ENCODE assay signal across 9 cellular contexts in the genomic region with DNA sequence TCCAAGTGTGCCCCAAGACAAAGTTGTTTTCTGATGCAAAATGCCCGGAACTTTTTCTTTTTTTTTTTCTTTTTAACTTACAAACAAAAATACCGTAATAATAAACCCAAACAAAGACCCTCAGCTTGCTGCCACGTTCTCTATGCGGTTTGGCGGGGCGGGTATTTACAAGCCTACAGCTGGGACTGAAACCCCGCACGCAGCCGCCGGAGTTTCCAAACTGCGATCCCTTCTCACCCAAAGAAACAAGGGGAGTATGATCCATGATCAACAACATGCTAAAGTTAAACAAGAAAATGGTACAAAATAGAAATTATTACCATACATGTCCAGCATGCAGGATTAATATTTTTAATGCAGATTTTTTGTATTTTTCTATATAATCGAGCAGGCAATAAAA. TPM values are rescaled to one million over a fixed set of nuclear protein-coding genes. Genes with fewer than 3 reads are reported as not detected.
DNase-seq lines count a peak whose midpoint lies in the region; ATAC-seq and TF ChIP-seq lines count a peak whose summit lies in the region.
"Had no signal": no experiment of that assay in that cellular context is flagged by ENCODE, and none has a peak within 500 bp of the region (broad histone marks: within the 10 kb centered on the region; RNA-seq: fewer than 3 reads in every experiment).

No MANE protein-coding gene starts in this region.

- H3K27ac Mint-ChIP-seq in stimulated activated naive CD8-positive, alpha-beta T cell treated with anti-CD3 and anti-CD28 coated beads, Interleukin-15, Interleukin-2, amounts not matched to agents 100 ng/mL and 50 ng/mL, for 24 hours: peak overlapping the region; percentile 40
- H3K27ac Mint-ChIP-seq in stimulated activated naive CD8-positive, alpha-beta T cell treated with anti-CD3 and anti-CD28 coated beads, Interleukin-15, amount 100 ng/mL, for 72 hours: no peak overlapping the region
- no peak overlapping the region for H3K27ac Mint-ChIP-seq in CD8-positive, alpha-beta memory T cell
- H3K27ac Mint-ChIP-seq: activated CD4-positive, alpha-beta T cell treated with anti-CD3 and anti-CD28 coated beads, Interleukin-2, amount 10 ng/mL, durations not matched to agents 7 days and 5 days had no signal

- peaks cover 84% of the 10 kb centered on the region for H3K27me3 Mint-ChIP-seq in stimulated activated naive CD8-positive, alpha-beta T cell treated with anti-CD3 and anti-CD28 coated beads, Interleukin-15, Interleukin-2, amounts not matched to agents 100 ng/mL and 50 ng/mL, for 24 hours
- H3K27me3 Mint-ChIP-seq in stimulated activated naive CD8-positive, alpha-beta T cell treated with anti-CD3 and anti-CD28 coated beads, Interleukin-15, amount 100 ng/mL, for 72 hours: peaks cover 99% of the 10 kb centered on the region
- peaks cover 64 to 83% of the 10 kb centered on the region in 2 donors for H3K27me3 Mint-ChIP-seq in CD8-positive, alpha-beta memory T cell

- no peaks in the 10 kb centered on the region for H3K36me3 Mint-ChIP-seq in stimulated activated naive CD8-positive, alpha-beta T cell treated with anti-CD3 and anti-CD28 coated beads, Interleukin-15, Interleukin-2, amounts not matched to agents 100 ng/mL and 50 ng/mL, for 24 hours (ENCODE audit: low read depth)
- no peaks in the 10 kb centered on the region for H3K36me3 Mint-ChIP-seq in CD8-positive, alpha-beta memory T cell

- no peak for TF ChIP-seq POLR2A in gastroesophageal sphincter (IDR thresholded peaks at IDR 0.05)

- no peak overlapping the region for H2AFZ ChIP-seq in neuron (ENCODE audit: low read depth, low read length)

- no peak for TF ChIP-seq EP300 in gastroesophageal sphincter (IDR thresholded peaks at IDR 0.05)

- CTCF ChIA-PET in CD8-positive, alpha-beta memory T cell (lab: Charles Lee): no interaction called here

- peak overlapping the region; percentile 47 to 73 for H3K4me3 ChIP-seq in gastroesophageal sphincter
- H3K4me3 ChIP-seq in neuron (ENCODE audit: low read length): peak overlapping the region; percentile 33
- no peak overlapping the region for H3K4me3 ChIP-seq in CD8-positive, alpha-beta memory T cell (ENCODE audit: low read length)

- H3K4me3 Mint-ChIP-seq in stimulated activated naive CD8-positive, alpha-beta T cell treated with anti-CD3 and anti-CD28 coated beads, Interleukin-15, Interleukin-2, amounts not matched to agents 100 ng/mL and 50 ng/mL, for 24 hours: no peak overlapping the region
- H3K4me3 Mint-ChIP-seq in stimulated activated naive CD8-positive, alpha-beta T cell treated with anti-CD3 and anti-CD28 coated beads, Interleukin-15, amount 100 ng/mL, for 72 hours: no peak overlapping the region
- H3K4me3 Mint-ChIP-seq in CD8-positive, alpha-beta memory T cell: peak overlapping the region in 3 of 7 donors; percentile 30 to 60 (median 54)
- H3K4me3 Mint-ChIP-seq: activated CD4-positive, alpha-beta T cell treated with anti-CD3 and anti-CD28 coated beads, Interleukin-2, amount 10 ng/mL, durations not matched to agents 7 days and 5 days had no signal

- H3K9me3 Mint-ChIP-seq in stimulated activated naive CD8-positive, alpha-beta T cell treated with anti-CD3 and anti-CD28 coated beads, Interleukin-15, Interleukin-2, amounts not matched to agents 100 ng/mL and 50 ng/mL, for 24 hours: no peaks in the 10 kb centered on the region
- no peaks in the 10 kb centered on the region for H3K9me3 Mint-ChIP-seq in stimulated activated naive CD8-positive, alpha-beta T cell treated with anti-CD3 and anti-CD28 coated beads, Interleukin-15, amount 100 ng/mL, for 72 hours
- H3K9me3 Mint-ChIP-seq in CD8-positive, alpha-beta memory T cell: no peaks in the 10 kb centered on the region
- H3K9me3 Mint-ChIP-seq: activated CD4-positive, alpha-beta T cell treated with anti-CD3 and anti-CD28 coated beads, Interleukin-2, amount 10 ng/mL, durations not matched to agents 7 days and 5 days had no signal

- TF ChIP-seq CTCF in gastroesophageal sphincter (IDR thresholded peaks at IDR 0.05): no peak

- 61 to 69% methylated on average over 7 to 12 of the region's 12 CpGs for WGBS in gastroesophageal sphincter (ENCODE audit: low coverage in 1 of 2), 2 donors

- H3K27me3 ChIP-seq in gastroesophageal sphincter (peaks cover 36% of the 10 kb centered on the region), neuron (ENCODE audit: insufficient read depth, low read length) (peaks cover 95% of the 10 kb centered on the region)
- peaks cover 24% of the 10 kb centered on the region for H3K27me3 ChIP-seq in CD8-positive, alpha-beta memory T cell (ENCODE audit: insufficient read depth, low read length, poor library complexity, severe bottlenecking)

- no peaks in the 10 kb centered on the region for H3K36me3 ChIP-seq in gastroesophageal sphincter
- H3K36me3 ChIP-seq in neuron (ENCODE audit: insufficient read depth, low read length): no peaks in the 10 kb centered on the region
- no peaks in the 10 kb centered on the region for H3K36me3 ChIP-seq in CD8-positive, alpha-beta memory T cell (ENCODE audit: insufficient read depth, low read length)

- no peak for ATAC-seq in stimulated activated naive CD8-positive, alpha-beta T cell treated with anti-CD3 and anti-CD28 coated beads, Interleukin-15, amount 100 ng/mL, for 72 hours
- no peak for ATAC-seq in gastroesophageal sphincter
- ATAC-seq in GM19463 (IDR thresholded peaks at IDR 0.05; ENCODE audit: unreplicated experiment): no peak

- POLR2A ChIA-PET in CD8-positive, alpha-beta memory T cell (lab: Charles Lee): no interaction called here

- H3K4me1 Mint-ChIP-seq in stimulated activated naive CD8-positive, alpha-beta T cell treated with anti-CD3 and anti-CD28 coated beads, Interleukin-15, Interleukin-2, amounts not matched to agents 100 ng/mL and 50 ng/mL, for 24 hours (ENCODE audit: low read depth): peaks cover 11% of the 10 kb centered on the region
- peaks cover 44% of the 10 kb centered on the region for H3K4me1 Mint-ChIP-seq in stimulated activated naive CD8-positive, alpha-beta T cell treated with anti-CD3 and anti-CD28 coated beads, Interleukin-15, amount 100 ng/mL, for 72 hours
- peaks cover 0 to 39% (median 10%) of the 10 kb centered on the region in 3 donors for H3K4me1 Mint-ChIP-seq in CD8-positive, alpha-beta memory T cell

- H3K27ac ChIP-seq in gastroesophageal sphincter: peak overlapping the region in 3 of 4 donors; percentile 40 to 98 (median 97)
- no peak overlapping the region for H3K27ac ChIP-seq in CD8-positive, alpha-beta memory T cell (ENCODE audit: low read depth, low read length)

- DNase-seq in stimulated activated naive CD8-positive, alpha-beta T cell treated with anti-CD3 and anti-CD28 coated beads, Interleukin-15, amount 100 ng/mL, for 72 hours: no peak
- DNase-seq in cortex of kidney (lab: John Stamatoyannopoulos, UW): no peak
- DNase-seq in activated naive CD4-positive, alpha-beta T cell (lab: John Stamatoyannopoulos, UW): no peak
- DNase-seq in CD8-positive, alpha-beta memory T cell: no peak
- DNase-seq: activated CD4-positive, alpha-beta T cell treated with anti-CD3 and anti-CD28 coated beads, Interleukin-2, amount 10 ng/mL, durations not matched to agents 7 days and 5 days had no signal

- H3K9me3 ChIP-seq in gastroesophageal sphincter (no peaks in the 10 kb centered on the region), neuron (ENCODE audit: low read length) (peaks cover 3% of the 10 kb centered on the region)
- no peaks in the 10 kb centered on the region for H3K9me3 ChIP-seq in CD8-positive, alpha-beta memory T cell (ENCODE audit: low read length)

- H3K4me1 ChIP-seq in gastroesophageal sphincter (peaks cover 0 to 67% (median 10%) of the 10 kb centered on the region in 3 donors), neuron (ENCODE audit: insufficient read depth, low read length) (peaks cover 6% of the 10 kb centered on the region)
- H3K4me1 ChIP-seq in CD8-positive, alpha-beta memory T cell (ENCODE audit: insufficient read depth, low read length): no peaks in the 10 kb centered on the region

RNA-seq across cellular contexts. Expression of a gene that starts 2.1 kb away (rescaled TPM):
- 10 to 100 TPM; 17.0 to 66.9 (median 28.7) TPM for total RNA-seq in gastroesophageal sphincter
- 1 to 10 TPM; 1.7 to 2.0 TPM for total RNA-seq in CD8-positive, alpha-beta memory T cell
- polyA plus RNA-seq in CD8-positive, alpha-beta memory T cell: not detected
- total RNA-seq: activated CD4-positive, alpha-beta T cell treated with anti-CD3 and anti-CD28 coated beads, Interleukin-2, amount 10 ng/mL, durations not matched to agents 7 days and 5 days had no signal

Comparison
In these comparisons a context has a peak if more than half of its experiments do, and no peak if none do; other contexts are left out.
1. RNA of a gene that starts 2.1 kb away (total RNA-seq): 17.0 to 66.9 TPM in gastroesophageal sphincter; 1.7 to 2.0 TPM in CD8-positive, alpha-beta memory T cell; every median in the first group is over 4 times any median in the second.